11 cellular contexts compared by ENCODE assay signal in genomic region chr5:69432412-69433206, GRCh38. TPM values are rescaled to one million over a fixed set of nuclear protein-coding genes. Genes with fewer than 3 reads are reported as not detected.
DNase-seq lines count a peak whose midpoint lies in the region; ATAC-seq lines count a peak whose summit lies in the region.
"Had no signal": no experiment of that assay in that cellular context is flagged by ENCODE, and none has a peak within 500 bp of the region (broad histone marks: within the 10 kb centered on the region; RNA-seq: fewer than 3 reads in every experiment).

No MANE protein-coding gene starts in this region.

- H2BK120ac ChIP-seq in neuronal stem cell (ENCODE audit: low read depth, low read length), result no peak overlapping the region

- no peak overlapping the region for H3K4me2 ChIP-seq in neuronal stem cell (ENCODE audit: insufficient read depth, low read length, poor library complexity, severe bottlenecking)

- H3K23ac ChIP-seq in neuronal stem cell (ENCODE audit: low read depth, low read length, poor library complexity), result no peak overlapping the region

- H3K79me1 ChIP-seq in neuronal stem cell (ENCODE audit: low read depth, low read length), result no peaks in the 10 kb centered on the region

- no peak overlapping the region for H2BK15ac ChIP-seq in neuronal stem cell (ENCODE audit: low read length)

- H3K27ac ChIP-seq in neuronal stem cell (replicated peaks; ENCODE audit: low read length), result no peak overlapping the region
- H3K27ac ChIP-seq in effector memory CD4-positive, alpha-beta T cell (ENCODE audit: insufficient read depth, low read length, poor library complexity, severe bottlenecking), result no peak overlapping the region

- H3K9me3 ChIP-seq in neuronal stem cell (replicated peaks in 1 of 2; ENCODE audit: control insufficient read depth in 2 of 2, insufficient read depth in 1 of 2, low read depth in 1 of 2, low read length in 2 of 2), result no peaks in the 10 kb centered on the region
- H3K9me3 ChIP-seq in effector memory CD4-positive, alpha-beta T cell (ENCODE audit: control insufficient read depth, low read length), result no peaks in the 10 kb centered on the region

- H3K9ac ChIP-seq in neuronal stem cell (ENCODE audit: low read depth, low read length, poor library complexity), result no peak overlapping the region

- no peak overlapping the region for H2BK12ac ChIP-seq in neuronal stem cell (ENCODE audit: low read length)

- no peak overlapping the region for H2AK5ac ChIP-seq in neuronal stem cell (ENCODE audit: low read depth, low read length)

- WGBS in neuronal stem cell (ENCODE audit: extremely low coverage in 2 of 2, insufficient read length in 2 of 2, insufficient replicate concordance in 1 of 2), 2 donors, result no CpG with 5 or more reads among the region's 8 CpGs

- H2AFZ ChIP-seq in neuronal stem cell (ENCODE audit: low read length), result peak overlapping the region; percentile 53

- no peak overlapping the region for H4K8ac ChIP-seq in neuronal stem cell (ENCODE audit: low read depth, low read length)

- no peak overlapping the region for H3K14ac ChIP-seq in neuronal stem cell (ENCODE audit: low read length)

- no peak overlapping the region for H2BK5ac ChIP-seq in neuronal stem cell (ENCODE audit: low read length)

- H4K91ac ChIP-seq in neuronal stem cell (ENCODE audit: low read depth, low read length, poor library complexity), result no peak overlapping the region

- no peak overlapping the region for H3K4me3 ChIP-seq in neuronal stem cell (ENCODE audit: low read length in 2 of 2)
- H3K4me3 ChIP-seq in effector memory CD4-positive, alpha-beta T cell (ENCODE audit: insufficient read depth, low read depth, low read length, poor library complexity, severe bottlenecking), result no peak overlapping the region

- H3K36me3 ChIP-seq in neuronal stem cell (replicated peaks in 1 of 2; ENCODE audit: control insufficient read depth in 2 of 2, insufficient read depth in 2 of 2, low read length in 2 of 2), result peaks cover 0 to 2% of the 10 kb centered on the region in 2 donors
- H3K36me3 ChIP-seq in effector memory CD4-positive, alpha-beta T cell (ENCODE audit: control insufficient read depth, insufficient read depth, low read length), result no peaks in the 10 kb centered on the region

- H3K4ac ChIP-seq in neuronal stem cell (ENCODE audit: low read length), result no peak overlapping the region

- no peak overlapping the region for H3K18ac ChIP-seq in neuronal stem cell (ENCODE audit: low read length)

- ATAC-seq in GM18870 (IDR thresholded peaks at IDR 0.05; ENCODE audit: unreplicated experiment), result peak; percentile 63
- peak; percentile 77 for ATAC-seq in GM21447 (IDR thresholded peaks at IDR 0.05; ENCODE audit: unreplicated experiment)
- ATAC-seq in HG03103 (IDR thresholded peaks at IDR 0.05; ENCODE audit: low read depth, unreplicated experiment), result peak; percentile 52
- ATAC-seq: activated CD8-positive, alpha-beta memory T cell treated with anti-CD3 and anti-CD28 coated beads, Interleukin-2, amount 10 ng/mL, durations not matched to agents 7 days and 5 days had no signal

- DNase-seq in neuronal stem cell (ENCODE audit: low spot score), result no peak
- no peak for DNase-seq in effector memory CD4-positive, alpha-beta T cell
- no peak for DNase-seq in kidney tubule cell (ENCODE audit: low spot score)
- no peak for DNase-seq in AG08396 (ENCODE audit: low spot score)
- DNase-seq: activated CD8-positive, alpha-beta memory T cell treated with anti-CD3 and anti-CD28 coated beads, Interleukin-2, amount 10 ng/mL, durations not matched to agents 7 days and 5 days; amygdala; NCI-H187 treated with DMSO at 0.1 percent for 48 hours; stimulated activated CD4-positive, alpha-beta T cell treated with anti-CD3 and anti-CD28 coated beads, Interleukin-15, amount 100 ng/mL, for 24 hours had no signal

- peaks cover 0 to 3% of the 10 kb centered on the region in 2 donors for H3K4me1 ChIP-seq in neuronal stem cell (ENCODE audit: control insufficient read depth in 2 of 2, insufficient read depth in 1 of 2, low read depth in 1 of 2, low read length in 2 of 2)
- H3K4me1 ChIP-seq in effector memory CD4-positive, alpha-beta T cell (ENCODE audit: control insufficient read depth, insufficient read depth, low read length, poor library complexity, severe bottlenecking), result no peaks in the 10 kb centered on the region

- H3K27me3 ChIP-seq in neuronal stem cell (ENCODE audit: control insufficient read depth in 3 of 3, insufficient read depth in 3 of 3, low read depth in 1 of 3, low read length in 3 of 3), result no peaks in the 10 kb centered on the region
- H3K27me3 ChIP-seq in effector memory CD4-positive, alpha-beta T cell (replicated peaks; ENCODE audit: control insufficient read depth, insufficient read depth, low read length, poor library complexity, severe bottlenecking), result no peaks in the 10 kb centered on the region

RNA-seq across cellular contexts. Expression of gene MARVELD2, which starts 17.7 kb away (rescaled TPM):
- polyA plus RNA-seq in neuronal stem cell (2013, experiment 1 of 2), result 4.6 TPM
- 5.1 TPM for polyA plus RNA-seq in neuronal stem cell (2013, experiment 2 of 2)

RNA-seq across cellular contexts. Expression of gene OCLN, which starts 60.0 kb away (rescaled TPM):
- polyA plus RNA-seq in neuronal stem cell (2013, experiment 1 of 2), result 13.0 TPM
- polyA plus RNA-seq in neuronal stem cell (2013, experiment 2 of 2), result 13.4 TPM
